8 cellular contexts compared by ENCODE assay signal in genomic region chr6:79536969-79537747, GRCh38. TPM values are rescaled to one million over a fixed set of nuclear protein-coding genes. Genes with fewer than 3 reads are reported as not detected.
DNase-seq lines count a peak whose midpoint lies in the region; ATAC-seq, FAIRE-seq and TF ChIP-seq lines count a peak whose summit lies in the region.

LCA5 (minus strand) TSS chr6:79537430; CDS start chr6:79518894, 18,536 bp downstream.

- peak; percentile 94 for FAIRE-seq in K562 (lab: Jason Lieb, UNC)

- peak; percentile 88 for TF ChIP-seq POLR2A in K562 (conservative IDR thresholded peaks at IDR 0.05)

- WGBS in K562 (ENCODE audit: insufficient coverage, low coverage, missing lambda C conversion rate), result under 1% methylated on average over 52 of the region's 55 CpGs
- WGBS in aorta, 2 donors, result 0% methylated on average over 55 of the region's 55 CpGs

- no peak for TF ChIP-seq CTCF in K562 (IDR thresholded peaks at IDR 0.05 in 2 of 3, conservative IDR thresholded peaks at IDR 0.05 in 1 of 3; ENCODE audit: insufficient read depth in 2 of 3, low read depth in 1 of 3, low read length in 3 of 3)

- no peak for TF ChIP-seq EP300 in K562 (IDR thresholded peaks at IDR 0.05; ENCODE audit: low read length)

- peak within 1 kb of the TSS; percentile 66 to 97 for H3K9ac ChIP-seq in K562 (ENCODE audit: insufficient read depth in 1 of 2, low read depth in 2 of 2, low read length in 2 of 2)

- H3K27me3 ChIP-seq in K562 (ENCODE audit: control insufficient read depth in 2 of 2, insufficient read depth in 2 of 2, low read length in 2 of 2), result no peaks in the 10 kb centered on the region
- no peaks in the 10 kb centered on the region for H3K27me3 ChIP-seq in aorta (ENCODE audit: control insufficient read depth in 1 of 2, insufficient read depth in 2 of 2, low read length in 1 of 2)

- H3K4me3 ChIP-seq in K562 (peak within 1 kb of the TSS; percentile 82), aorta (ENCODE audit: low read length in 2 of 2) (peak within 1 kb of the TSS; percentile 80 to 89)

- peak within 1 kb of the TSS; percentile 96 for H2AFZ ChIP-seq in K562 (ENCODE audit: low read depth, low read length)

- TF ChIP-seq RAD21 in K562 (CRISPR knock-in tag; conservative IDR thresholded peaks at IDR 0.05 in 1 of 2, IDR thresholded peaks at IDR 0.05 in 1 of 2), result no peak

- in situ Hi-C loops in K562 (cut with MboI), result no loop called here

- H4K20me1 ChIP-seq in K562 (replicated peaks; ENCODE audit: control insufficient read depth, insufficient read depth, low read length), result no peaks in the 10 kb centered on the region

- no peaks in the 10 kb centered on the region for H3K9me3 ChIP-seq in K562 (replicated peaks; ENCODE audit: control insufficient read depth, insufficient read depth, low read depth, low read length)
- no peaks in the 10 kb centered on the region for H3K9me3 ChIP-seq in aorta (ENCODE audit: control insufficient read depth, low read length)

- H3K4me1 ChIP-seq in K562 (replicated peaks in 1 of 2; ENCODE audit: control insufficient read depth in 2 of 2, insufficient read depth in 2 of 2, low read length in 2 of 2) (peaks cover 10% of the 10 kb centered on the region in 2 experiments; a peak in 4 of 5 replicates), aorta (ENCODE audit: control insufficient read depth in 1 of 2, insufficient read depth in 2 of 2, low read length in 2 of 2) (peaks cover 0 to 3% of the 10 kb centered on the region in 2 donors)

- POLR2A ChIA-PET in K562 (lab: Yijun Ruan, JAX), result interaction anchor here (0.6 to 2.4 kb wide), 4 partner anchors 11 to 146 kb away, joined by 3 to 10 read pairs (median 6); no protein-coding TSS in a partner anchor

- DNase-seq in NCI-H146 treated with DMSO at 0.1 percent for 48 hours (lab: John Stamatoyannopoulos, UW; ENCODE audit: unreplicated experiment) (peak; percentile 96), T1000 (lab: John Stamatoyannopoulos, UW) (peak; percentile 93), K562 (ENCODE audit: extremely low read depth in 1 of 4, low spot score in 3 of 4) (peak; percentile 88 to 97 (median 92)), hypothalamus (lab: John Stamatoyannopoulos, UW) (peak; percentile 62 to 98 (median 93)), renal cortical epithelial cell (ENCODE audit: low read depth) (peak; percentile 94), aorta (peak; percentile 95)

- H3K36me3 ChIP-seq in K562 (ENCODE audit: control insufficient read depth, insufficient read depth, low read length) (peaks cover 8% of the 10 kb centered on the region; the same call in 2 of the 3 replicates), aorta (ENCODE audit: control insufficient read depth in 1 of 2, insufficient read depth in 2 of 2, low read length in 1 of 2) (no peaks in the 10 kb centered on the region)

- BruUV-seq in K562 (replicated peaks; lab: Mats Ljungman, UMichigan), result no TSS peak

- CTCF ChIA-PET in K562 (lab: Yijun Ruan, JAX; ENCODE audit: low intra/inter-chr PET ratio), result no interaction called here

- intact Hi-C loops in K562 (cut with micrococcal nuclease) (loop anchor here (1.0 to 5.0 kb wide), 3 partner anchors 8 to 460 kb away; partner anchors contain the start of gene PHIP), aorta (cut with DNase I) (loop anchor here (2.0 to 10.0 kb wide), 4 partner anchors 302 to 462 kb away; partner anchors contain the start of genes HMGN3 (in 2 of the 2) and PHIP (in 2 of the 2))

- H3K79me2 ChIP-seq in K562 (ENCODE audit: control insufficient read depth, insufficient read depth, low read length), result peaks cover 39% of the 10 kb centered on the region

- no peaks in the 10 kb centered on the region for H3K9me1 ChIP-seq in K562 (ENCODE audit: control insufficient read depth, insufficient read depth, low read length)

- ATAC-seq in GM18502 (IDR thresholded peaks at IDR 0.05; ENCODE audit: poor library complexity, unreplicated experiment) (peak; percentile 100), HG02852 (IDR thresholded peaks at IDR 0.05; ENCODE audit: unreplicated experiment) (peak; percentile 99), K562 (peak; percentile 95), aorta (ENCODE audit: low FRiP score) (peak; percentile 99)

- H3K4me2 ChIP-seq in K562 (ENCODE audit: insufficient read depth, low read length), result peak within 1 kb of the TSS; percentile 86

- H3K27ac ChIP-seq in K562 (ENCODE audit: extremely low read depth, low read depth, low read length) (peak within 1 kb of the TSS; percentile 80), aorta (ENCODE audit: low read depth in 1 of 2, low read length in 2 of 2) (peak within 1 kb of the TSS; percentile 40 to 95)

TF ChIP-seq in K562, 482 proteins besides CTCF, POLR2A, EP300 and RAD21 (continues in another document):
- TF ChIP-seq POLR2H (tag; IDR thresholded peaks at IDR 0.05; ENCODE audit: low read depth) (no peak; the same call in 1 of the 2 replicates), ATF4 (CRISPR knock-in tag; IDR thresholded peaks at IDR 0.05) (no peak)

RNA-seq across cellular contexts. Expression of gene LCA5, which starts in this region (rescaled TPM):
- total RNA-seq in K562 (2011; cell fraction: chromatin; rRNA removed; ENCODE audit: low replicate concordance), result 1.7 and 6.8 TPM in 2 replicates
- total RNA-seq in K562 (2011; cell fraction: nucleolus; rRNA removed), result 0.67 and 0.79 TPM in 2 replicates
- total RNA-seq in K562 (2011; cell fraction: nucleoplasm; rRNA removed), result 1.8 and 3.5 TPM in 2 replicates
- total RNA-seq in K562 (2014; rRNA removed), result 1.4 TPM in 2 replicates
- 3.4 and 4.6 TPM in 2 replicates for total RNA-seq in K562 (2014; rRNA removed; fragmentation: Illumina TruSeq; extraction: Trizol)
- 3.0 and 3.2 TPM in 2 replicates for total RNA-seq in K562 (2015; rRNA removed; fragmentation: Illumina TruSeq; extraction: Trizol)
- total RNA-seq in K562 (2021), result 2.2 TPM in 2 replicates
- polyA plus RNA-seq in K562 (2011; rRNA removed), result 1.3 and 1.8 TPM in 2 replicates
- polyA plus RNA-seq in K562 (2011; cell fraction: cytosol; rRNA removed), result 0.12 and 0.55 TPM in 2 replicates
- 0.88 and 1.3 TPM in 2 replicates for polyA plus RNA-seq in K562 (2011; cell fraction: nucleus; rRNA removed)
- 1.3 and 1.9 TPM in 2 replicates for polyA plus RNA-seq in K562 (2012)
- polyA plus RNA-seq in K562 (2014; fragmentation: Illumina TruSeq; extraction: Trizol), result 2.4 and 2.5 TPM in 2 replicates
- 1 to 10 TPM; 1.0 to 1.3 TPM for polyA plus RNA-seq in K562 (2014; fragmentation: Nextera tagmentation; extraction: Ambion mirVana)
- 1.2 and 1.7 TPM in 2 replicates for polyA plus RNA-seq in K562 (2014; rRNA removed)
- polyA minus RNA-seq in K562 (2011; rRNA and poly(A)+ RNA removed), result 2.7 and 4.0 TPM in 2 replicates
- polyA minus RNA-seq in K562 (2011; cell fraction: cytosol; rRNA and poly(A)+ RNA removed), result 1.8 TPM in 2 replicates
- 2.0 and 3.8 TPM in 2 replicates for polyA minus RNA-seq in K562 (2011; cell fraction: nucleus; rRNA and poly(A)+ RNA removed)
- total RNA-seq in renal cortical epithelial cell, result 8.3 and 24.0 TPM in 2 replicates
- total RNA-seq in aorta, result 1 to 10 TPM; 7.6 to 8.8 TPM
- polyA plus RNA-seq in aorta, result 1 to 10 TPM; 2.0 to 4.0 TPM

Comparison
In these comparisons a context has a peak if more than half of its experiments do, and no peak if none do; other contexts are left out.
1. Peak in every context shown above with its lines: DNase-seq, ATAC-seq, H3K4me3 ChIP-seq and H3K27ac ChIP-seq.